Comparison of ENCODE assay signal across 12 cellular contexts in genomic region chr5:107403561-107403960, GRCh38.
DNase-seq lines count a peak whose midpoint lies in the region; ATAC-seq and TF ChIP-seq lines count a peak whose summit lies in the region.
"Had no signal": no experiment of that assay in that cellular context is flagged by ENCODE, and none has a peak within 500 bp of the region (broad histone marks: within the 10 kb centered on the region; RNA-seq: fewer than 3 reads in every experiment).

No MANE protein-coding gene starts in this region.

- TF ChIP-seq CTCF in left ventricle myocardium inferior (IDR thresholded peaks at IDR 0.05; ENCODE audit: borderline replicate concordance) = no peak
- TF ChIP-seq CTCF in heart right ventricle (IDR thresholded peaks at IDR 0.05) = no peak
- TF ChIP-seq CTCF in brain (conservative IDR thresholded peaks at IDR 0.05) = no peak
- no peak for TF ChIP-seq CTCF in CD4-positive, alpha-beta T cell (IDR thresholded peaks at IDR 0.05)

- no peak overlapping the region for H4K91ac ChIP-seq in mesenchymal stem cell (ENCODE audit: low read length)

- H2BK12ac ChIP-seq in mesenchymal stem cell (ENCODE audit: low read length in 2 of 2) = no peak overlapping the region

- no peak overlapping the region for H2BK5ac ChIP-seq in mesenchymal stem cell (ENCODE audit: low read depth, low read length, poor library complexity, severe bottlenecking)

- no peak overlapping the region for H3K23ac ChIP-seq in mesenchymal stem cell (ENCODE audit: low read length in 2 of 2)

- 81 to 86% methylated on average over 1 of the region's 1 CpG for WGBS in heart right ventricle, 2 donors
- 86% methylated on average over 1 of the region's 1 CpG for WGBS in mesenchymal stem cell

- H4K8ac ChIP-seq in mesenchymal stem cell (ENCODE audit: low read length) = no peak overlapping the region

- no peak overlapping the region for H2BK120ac ChIP-seq in mesenchymal stem cell (ENCODE audit: low read depth, low read length)

- H3K36me3 Mint-ChIP-seq in brain = no peaks in the 10 kb centered on the region
- H3K36me3 Mint-ChIP-seq in CD4-positive, alpha-beta T cell (ENCODE audit: low read depth) = no peaks in the 10 kb centered on the region
- H3K36me3 Mint-ChIP-seq in activated CD8-positive, alpha-beta T cell treated with anti-CD3 and anti-CD28 coated beads, Interleukin-2, amount 10 ng/mL, durations not matched to agents 7 days and 5 days (ENCODE audit: low read depth) = no peaks in the 10 kb centered on the region
- H3K36me3 Mint-ChIP-seq: CD8-positive, alpha-beta T cell had no signal

- peaks cover 30% of the 10 kb centered on the region for H3K4me1 ChIP-seq in left ventricle myocardium inferior
- H3K4me1 ChIP-seq in heart right ventricle = peaks cover 0 to 28% (median 12%) of the 10 kb centered on the region in 9 donors
- H3K4me1 ChIP-seq in mesenchymal stem cell (ENCODE audit: control insufficient read depth, insufficient read depth, low read depth, low read length) = peaks cover 2% of the 10 kb centered on the region

- peaks cover 51% of the 10 kb centered on the region for H3K4me1 Mint-ChIP-seq in brain
- H3K4me1 Mint-ChIP-seq in CD4-positive, alpha-beta T cell (ENCODE audit: low read depth) = no peaks in the 10 kb centered on the region
- no peaks in the 10 kb centered on the region for H3K4me1 Mint-ChIP-seq in activated CD8-positive, alpha-beta T cell treated with anti-CD3 and anti-CD28 coated beads, Interleukin-2, amount 10 ng/mL, durations not matched to agents 7 days and 5 days (ENCODE audit: low read depth)

- ATAC-seq in heart right ventricle = no peak
- no peak for ATAC-seq in CD4-positive, alpha-beta T cell (ENCODE audit: poor library complexity)
- ATAC-seq in activated CD8-positive, alpha-beta T cell treated with anti-CD3 and anti-CD28 coated beads, Interleukin-2, amount 10 ng/mL, durations not matched to agents 7 days and 5 days = no peak
- ATAC-seq: CD8-positive, alpha-beta T cell had no signal

- H3K9me3 ChIP-seq in left ventricle myocardium inferior (replicated peaks) = no peaks in the 10 kb centered on the region
- no peaks in the 10 kb centered on the region for H3K9me3 ChIP-seq in heart right ventricle
- no peaks in the 10 kb centered on the region for H3K9me3 ChIP-seq in mesenchymal stem cell (ENCODE audit: control insufficient read depth, low read length)
- H3K9me3 ChIP-seq in CD4-positive, alpha-beta T cell (ENCODE audit: control insufficient read depth, low read length) = no peaks in the 10 kb centered on the region

- H3K4me3 Mint-ChIP-seq in brain = peak overlapping the region in 3 of 5 experiments; percentile 16 to 43 (median 21)
- H3K4me3 Mint-ChIP-seq in CD4-positive, alpha-beta T cell = no peak overlapping the region
- H3K4me3 Mint-ChIP-seq in activated CD8-positive, alpha-beta T cell treated with anti-CD3 and anti-CD28 coated beads, Interleukin-2, amount 10 ng/mL, durations not matched to agents 7 days and 5 days = no peak overlapping the region
- H3K4me3 Mint-ChIP-seq: CD8-positive, alpha-beta T cell had no signal

- no peak overlapping the region for H2BK15ac ChIP-seq in mesenchymal stem cell (ENCODE audit: low read depth, poor library complexity, severe bottlenecking)

- H3K27me3 ChIP-seq in left ventricle myocardium inferior (ENCODE audit: low read depth) (no peaks in the 10 kb centered on the region), heart right ventricle (no peaks in the 10 kb centered on the region), mesenchymal stem cell (ENCODE audit: control insufficient read depth in 1 of 2, insufficient read depth in 1 of 2, low read length in 2 of 2) (no peaks in the 10 kb centered on the region)
- H3K27me3 ChIP-seq in CD4-positive, alpha-beta T cell (ENCODE audit: control insufficient read depth, insufficient read depth, low read length) = no peaks in the 10 kb centered on the region

- peaks cover 16% of the 10 kb centered on the region for H3K79me1 ChIP-seq in mesenchymal stem cell (replicated peaks; ENCODE audit: low read length, poor library complexity, severe bottlenecking)

- H3K4ac ChIP-seq in mesenchymal stem cell (ENCODE audit: low read depth in 1 of 2, low read length in 2 of 2) = no peak overlapping the region

- DNase-seq in left ventricle myocardium inferior (no peak), heart right ventricle (no peak), mesenchymal stem cell (no peak), 8988T (no peak), epidermal melanocyte (ENCODE audit: insufficient read length, low spot score) (no peak)
- DNase-seq in CD4-positive, alpha-beta T cell = no peak
- DNase-seq in activated CD8-positive, alpha-beta T cell treated with anti-CD3 and anti-CD28 coated beads, Interleukin-2, amount 10 ng/mL, durations not matched to agents 7 days and 5 days = no peak
- DNase-seq: Calu3; CD8-positive, alpha-beta T cell; NCI-H774; OCI-M1 had no signal

- H3K14ac ChIP-seq in mesenchymal stem cell (ENCODE audit: low read length in 2 of 2) = no peak overlapping the region

- peak overlapping the region in 3 of 5 experiments; percentile 71 to 93 (median 79) for H3K27ac Mint-ChIP-seq in brain
- no peak overlapping the region for H3K27ac Mint-ChIP-seq in CD4-positive, alpha-beta T cell
- H3K27ac Mint-ChIP-seq in activated CD8-positive, alpha-beta T cell treated with anti-CD3 and anti-CD28 coated beads, Interleukin-2, amount 10 ng/mL, durations not matched to agents 7 days and 5 days = no peak overlapping the region
- H3K27ac Mint-ChIP-seq: CD8-positive, alpha-beta T cell had no signal

- peaks cover 3% of the 10 kb centered on the region for H3K27me3 Mint-ChIP-seq in brain
- H3K27me3 Mint-ChIP-seq in CD4-positive, alpha-beta T cell = no peaks in the 10 kb centered on the region
- no peaks in the 10 kb centered on the region for H3K27me3 Mint-ChIP-seq in activated CD8-positive, alpha-beta T cell treated with anti-CD3 and anti-CD28 coated beads, Interleukin-2, amount 10 ng/mL, durations not matched to agents 7 days and 5 days (ENCODE audit: low read depth)

- no peak overlapping the region for H3K4me2 ChIP-seq in mesenchymal stem cell (ENCODE audit: low read length, poor library complexity, severe bottlenecking)

- H2AK5ac ChIP-seq in mesenchymal stem cell (ENCODE audit: low read length, severe bottlenecking) = no peak overlapping the region

- H3K9me3 Mint-ChIP-seq in brain = no peaks in the 10 kb centered on the region
- H3K9me3 Mint-ChIP-seq in CD4-positive, alpha-beta T cell = no peaks in the 10 kb centered on the region
- H3K9me3 Mint-ChIP-seq in activated CD8-positive, alpha-beta T cell treated with anti-CD3 and anti-CD28 coated beads, Interleukin-2, amount 10 ng/mL, durations not matched to agents 7 days and 5 days (ENCODE audit: insufficient read depth) = no peaks in the 10 kb centered on the region
- H3K9me3 Mint-ChIP-seq: CD8-positive, alpha-beta T cell had no signal

- POLR2A ChIA-PET in CD4-positive, alpha-beta T cell (lab: Charles Lee) = no interaction called here
- POLR2A ChIA-PET in activated CD8-positive, alpha-beta T cell treated with anti-CD3 and anti-CD28 coated beads, Interleukin-2, amount 10 ng/mL, durations not matched to agents 7 days and 5 days (lab: Charles Lee) = no interaction called here

- H3K27ac ChIP-seq in left ventricle myocardium inferior (replicated peaks) = peak overlapping the region; percentile 34
- peak overlapping the region in 4 of 10 donors; percentile 11 to 58 (median 42) for H3K27ac ChIP-seq in heart right ventricle
- no peak overlapping the region for H3K27ac ChIP-seq in mesenchymal stem cell (ENCODE audit: low read length, poor library complexity, severe bottlenecking)
- H3K27ac ChIP-seq in CD4-positive, alpha-beta T cell (ENCODE audit: low read depth, low read length) = no peak overlapping the region

- peak overlapping the region; percentile 13 for H3K9ac ChIP-seq in mesenchymal stem cell (ENCODE audit: low read length)

- H3K36me3 ChIP-seq in left ventricle myocardium inferior = no peaks in the 10 kb centered on the region
- H3K36me3 ChIP-seq in heart right ventricle = no peaks in the 10 kb centered on the region
- no peaks in the 10 kb centered on the region for H3K36me3 ChIP-seq in mesenchymal stem cell (ENCODE audit: control insufficient read depth in 1 of 2, insufficient read depth in 2 of 2, low read depth in 1 of 2, low read length in 2 of 2)

- H2AFZ ChIP-seq in mesenchymal stem cell (ENCODE audit: low read depth, low read length) = no peak overlapping the region

- H3K4me3 ChIP-seq in left ventricle myocardium inferior (no peak overlapping the region), heart right ventricle (no peak overlapping the region), mesenchymal stem cell (ENCODE audit: insufficient read depth in 1 of 2, low read depth in 1 of 2, low read length in 2 of 2) (no peak overlapping the region)

- intact Hi-C loops in left ventricle myocardium inferior (cut with micrococcal nuclease) (no loop called here), heart right ventricle (cut with DNase I) (no loop called here)
- intact Hi-C loops in CD4-positive, alpha-beta T cell (cut with DNase I, micrococcal nuclease) = no loop called here

- CTCF ChIA-PET in CD4-positive, alpha-beta T cell (lab: Charles Lee) = no interaction called here
- CTCF ChIA-PET in activated CD8-positive, alpha-beta T cell treated with anti-CD3 and anti-CD28 coated beads, Interleukin-2, amount 10 ng/mL, durations not matched to agents 7 days and 5 days (lab: Charles Lee) = interaction anchor here (0.7 to 1.5 kb wide), 2 partner anchors 16 to 354 kb away, joined by 3 read pairs; no protein-coding TSS in a partner anchor

- H3K18ac ChIP-seq in mesenchymal stem cell (ENCODE audit: low read depth in 1 of 2, low read length in 2 of 2) = no peak overlapping the region

Comparison
In these comparisons a context has a peak if more than half of its experiments do, and no peak if none do; other contexts are left out.
1. H3K27ac Mint-ChIP-seq: peak in brain (3 of 5); none in CD4-positive, alpha-beta T cell (single experiment) and activated CD8-positive, alpha-beta T cell treated with anti-CD3 and anti-CD28 coated beads, Interleukin-2, amount 10 ng/mL, durations not matched to agents 7 days and 5 days (single experiment).
2. H3K4me3 Mint-ChIP-seq: peak in brain (3 of 5); none in CD4-positive, alpha-beta T cell (single experiment) and activated CD8-positive, alpha-beta T cell treated with anti-CD3 and anti-CD28 coated beads, Interleukin-2, amount 10 ng/mL, durations not matched to agents 7 days and 5 days (single experiment).